Comparison of ENCODE assay signal across 16 cellular contexts in genomic region chr1:212109713-212110112, GRCh38.
"Had no signal": no experiment of that assay in that cellular context is flagged by ENCODE, and none has a peak within 500 bp of the region (broad histone marks: within the 10 kb centered on the region; RNA-seq: fewer than 3 reads in every experiment).

No MANE protein-coding gene starts in this region.

- H3K27me3 Mint-ChIP-seq: stimulated activated naive CD8-positive, alpha-beta T cell treated with anti-CD3 and anti-CD28 coated beads, Interleukin-15, amount 100 ng/mL, for 72 hours; type B pancreatic cell had no signal

- H3K4me3 Mint-ChIP-seq: activated naive CD4-positive, alpha-beta T cell treated with anti-CD3 and anti-CD28 coated beads for 36 hours; neural progenitor cell; stimulated activated naive CD8-positive, alpha-beta T cell treated with anti-CD3 and anti-CD28 coated beads, Interleukin-15, amount 100 ng/mL, for 72 hours; type B pancreatic cell had no signal

- H3K36me3 Mint-ChIP-seq: type B pancreatic cell had no signal

- H3K27me3 ChIP-seq: gastroesophageal sphincter, neural progenitor cell, ovary, sigmoid colon, spleen had no signal

- DNase-seq: activated CD4-positive, alpha-beta T cell treated with anti-CD3 and anti-CD28 coated beads for 1 hour; activated CD4-positive, alpha-beta T cell treated with anti-CD3 and anti-CD28 coated beads, Interleukin-2, amount 50 U/mL, for 4 hours; activated naive CD4-positive, alpha-beta T cell treated with anti-CD3 and anti-CD28 coated beads for 36 hours; activated T-cell treated with anti-CD3 and anti-CD28 coated beads for 4 hours; left colon; ovary; sigmoid colon; spleen; stimulated activated CD4-positive, alpha-beta T cell treated with anti-CD3 and anti-CD28 coated beads, Interleukin-1b, Interleukin-23, amount 100 ng/mL, for 48 hours; stimulated activated naive CD8-positive, alpha-beta T cell treated with anti-CD3 and anti-CD28 coated beads, Interleukin-15, amount 100 ng/mL, for 72 hours had no signal

- H3K36me3 ChIP-seq: gastroesophageal sphincter, ovary, sigmoid colon, spleen had no signal

- ATAC-seq: gastroesophageal sphincter; left colon; stimulated activated naive CD8-positive, alpha-beta T cell treated with anti-CD3 and anti-CD28 coated beads, Interleukin-15, amount 100 ng/mL, for 72 hours had no signal

- H3K27ac ChIP-seq: epithelial cell of prostate, gastroesophageal sphincter, neural progenitor cell, ovary, sigmoid colon, spleen, VCaP had no signal

- H3K9me3 ChIP-seq: gastroesophageal sphincter, ovary, sigmoid colon, spleen had no signal

- H3K4me1 Mint-ChIP-seq: neural progenitor cell; stimulated activated naive CD8-positive, alpha-beta T cell treated with anti-CD3 and anti-CD28 coated beads, Interleukin-15, amount 100 ng/mL, for 72 hours had no signal

- H3K27ac Mint-ChIP-seq: activated naive CD4-positive, alpha-beta T cell treated with anti-CD3 and anti-CD28 coated beads for 36 hours; activated T-helper 2 cell treated with anti-CD3 and anti-CD28 coated beads, Interferon-gamma antibody, Interleukin-2, Interleukin-4, amounts not matched to agents 10 μg/mL and 5 μg/mL and 100 μg/mL, durations not matched to agents 14 hours and 24 hours and 36 hours; neural progenitor cell; stimulated activated naive CD8-positive, alpha-beta T cell treated with anti-CD3 and anti-CD28 coated beads, Interleukin-15, amount 100 ng/mL, for 72 hours; type B pancreatic cell had no signal

- H3K4me3 ChIP-seq: gastroesophageal sphincter, neural progenitor cell, ovary, sigmoid colon, spleen had no signal

- H3K9me3 Mint-ChIP-seq: activated naive CD4-positive, alpha-beta T cell treated with anti-CD3 and anti-CD28 coated beads for 36 hours; activated T-helper 2 cell treated with anti-CD3 and anti-CD28 coated beads, Interferon-gamma antibody, Interleukin-2, Interleukin-4, amounts not matched to agents 10 μg/mL and 5 μg/mL and 100 μg/mL, durations not matched to agents 14 hours and 24 hours and 36 hours; neural progenitor cell; stimulated activated naive CD8-positive, alpha-beta T cell treated with anti-CD3 and anti-CD28 coated beads, Interleukin-15, amount 100 ng/mL, for 72 hours; type B pancreatic cell had no signal
